ENCODE assay signal across 1 cellular context in genomic region chr16:78200623-78201096, GRCh38.
TF ChIP-seq lines count a peak whose summit lies in the region.

No MANE protein-coding gene starts in this region.

TF ChIP-seq in HepG2, 621 proteins besides CTCF, POLR2A, EP300 and RAD21 (continued from another document and continues in another):
- TF ChIP-seq ZNF710 (CRISPR knock-in tag; IDR thresholded peaks at IDR 0.05; ENCODE audit: borderline replicate concordance) (no peak), MED1 (CRISPR knock-in tag; IDR thresholded peaks at IDR 0.05) (peak; percentile 55), RBAK (CRISPR knock-in tag; IDR thresholded peaks at IDR 0.05) (no peak), CENPX (CRISPR knock-in tag; IDR thresholded peaks at IDR 0.05) (no peak), RAD51 (IDR thresholded peaks at IDR 0.05; ENCODE audit: borderline replicate concordance) (no peak), ZBTB25 (CRISPR knock-in tag; IDR thresholded peaks at IDR 0.05) (no peak), SRSF4 (IDR thresholded peaks at IDR 0.05; ENCODE audit: low read depth, low read length, poor library complexity, severe bottlenecking) (no peak), ZXDC (CRISPR knock-in tag; IDR thresholded peaks at IDR 0.05) (no peak), MLLT10 (CRISPR knock-in tag; IDR thresholded peaks at IDR 0.05) (no peak), ZNF562 (CRISPR knock-in tag; IDR thresholded peaks at IDR 0.05; ENCODE audit: borderline replicate concordance) (no peak), HNF4A (CRISPR knock-in tag; IDR thresholded peaks at IDR 0.05) (peak; percentile 68), ZFP1 (CRISPR knock-in tag; IDR thresholded peaks at IDR 0.05) (no peak), ZNF724P (CRISPR knock-in tag; IDR thresholded peaks at IDR 0.05; ENCODE audit: borderline replicate concordance) (no peak), MBNL3 (CRISPR knock-in tag; conservative IDR thresholded peaks at IDR 0.05) (no peak), RFX3 (CRISPR knock-in tag; IDR thresholded peaks at IDR 0.05) (no peak), USF2 (IDR thresholded peaks at IDR 0.05; ENCODE audit: low read depth, low read length) (no peak), USF2 (CRISPR knock-in tag; IDR thresholded peaks at IDR 0.05; ENCODE audit: borderline replicate concordance) (no peak), ATRX (CRISPR knock-in tag; IDR thresholded peaks at IDR 0.05; ENCODE audit: borderline replicate concordance) (no peak), NFAT5 (CRISPR knock-in tag; IDR thresholded peaks at IDR 0.05) (no peak), KMT2B (CRISPR knock-in tag; IDR thresholded peaks at IDR 0.05) (no peak), ZMAT5 (CRISPR knock-in tag; IDR thresholded peaks at IDR 0.05; ENCODE audit: borderline replicate concordance, low read depth) (no peak), ZNF225 (CRISPR knock-in tag; IDR thresholded peaks at IDR 0.05) (no peak), DDIT3 (CRISPR knock-in tag; IDR thresholded peaks at IDR 0.05) (no peak), THAP8 (CRISPR knock-in tag; IDR thresholded peaks at IDR 0.05; ENCODE audit: borderline replicate concordance) (no peak), SATB2 (CRISPR knock-in tag; IDR thresholded peaks at IDR 0.05) (no peak), ZFP36L2 (CRISPR knock-in tag; IDR thresholded peaks at IDR 0.05) (no peak), GPBP1L1 (CRISPR knock-in tag; IDR thresholded peaks at IDR 0.05) (no peak), U2AF1 (optimal IDR thresholded peaks at IDR 0.05; ENCODE audit: low read depth, low read length) (no peak), ZBTB43 (CRISPR knock-in tag; conservative IDR thresholded peaks at IDR 0.05) (0 out of 2 replicates have a peak, but pooled peaks have one; percentile 51), EED (CRISPR knock-in tag; IDR thresholded peaks at IDR 0.05) (no peak), DMAP1 (CRISPR knock-in tag; IDR thresholded peaks at IDR 0.05) (no peak), SAP130 (CRISPR knock-in tag; IDR thresholded peaks at IDR 0.05; ENCODE audit: low read depth) (peak; percentile 48), ZNF460 (CRISPR knock-in tag; IDR thresholded peaks at IDR 0.05; ENCODE audit: borderline replicate concordance) (no peak), ZNF576 (CRISPR knock-in tag; IDR thresholded peaks at IDR 0.05) (no peak), ZNF496 (CRISPR knock-in tag; IDR thresholded peaks at IDR 0.05; ENCODE audit: insufficient replicate concordance) (no peak), ZNF337 (CRISPR knock-in tag; IDR thresholded peaks at IDR 0.05; ENCODE audit: borderline replicate concordance, low read depth) (no peak), ZNF263 (CRISPR knock-in tag; IDR thresholded peaks at IDR 0.05) (no peak), ZNF569 (CRISPR knock-in tag; IDR thresholded peaks at IDR 0.05; ENCODE audit: borderline replicate concordance) (no peak), ZNF292 (CRISPR knock-in tag; IDR thresholded peaks at IDR 0.05; ENCODE audit: borderline replicate concordance, low read depth) (peak; percentile 39; the same call in 1 of the 2 replicates), CAMTA2 (CRISPR knock-in tag; IDR thresholded peaks at IDR 0.05; ENCODE audit: borderline replicate concordance) (no peak), NFRKB (IDR thresholded peaks at IDR 0.05) (no peak), SMC3 (IDR thresholded peaks at IDR 0.05; ENCODE audit: low read length) (no peak), ZNF530 (CRISPR knock-in tag; IDR thresholded peaks at IDR 0.05; ENCODE audit: low read depth) (no peak)
